In genomic region chr5:154985126-154985525, GRCh38 we compare ENCODE assay signal across 27 cellular contexts. TPM values are rescaled to one million over a fixed set of nuclear protein-coding genes. Genes with fewer than 3 reads are reported as not detected.
"Had no signal": no experiment of that assay in that cellular context is flagged by ENCODE, and none has a peak within 500 bp of the region (broad histone marks: within the 10 kb centered on the region; RNA-seq: fewer than 3 reads in every experiment).

No MANE protein-coding gene starts in this region.

- H3K27me3 ChIP-seq: body of pancreas, pancreas, right atrium auricular region had no signal

- FAIRE-seq: pancreas had no signal

- H2AFZ ChIP-seq: hepatocyte had no signal

- H3K36me3 Mint-ChIP-seq: activated CD4-positive, alpha-beta memory T cell treated with anti-CD3 and anti-CD28 coated beads for 36 hours; memory B cell; type B pancreatic cell had no signal

- H3K79me2 ChIP-seq: hepatocyte had no signal

- H3K9me3 ChIP-seq: body of pancreas, neutrophil, pancreas, psoas muscle, right atrium auricular region, thoracic aorta had no signal

- DNase-seq: activated CD4-positive, alpha-beta memory T cell treated with anti-CD3 and anti-CD28 coated beads for 36 hours; activated CD4-positive, alpha-beta T cell treated with anti-CD3 and anti-CD28 coated beads for 48 hours; activated CD4-positive, CD25-positive, alpha-beta regulatory T cell; activated effector memory CD4-positive, alpha-beta T cell treated with anti-CD3 and anti-CD28 coated beads, Interleukin-2, amount 50 U/mL, for 16 hours; activated T-cell treated with anti-CD3 and anti-CD28 coated beads for 4 hours; anterior cingulate cortex; body of pancreas; effector CD8-positive, alpha-beta T cell; foreskin melanocyte; pancreas; psoas muscle; stimulated activated CD4-positive, alpha-beta T cell treated with anti-CD3 and anti-CD28 coated beads, Interleukin-4, amount 100 ng/mL, for 24 hours; stimulated activated naive CD4-positive, alpha-beta T cell treated with Interleukin-2 at 50 U/mL for 16 hours; T-helper 17 cell had no signal

- H3K27ac Mint-ChIP-seq: activated CD4-positive, alpha-beta memory T cell treated with anti-CD3 and anti-CD28 coated beads for 36 hours; activated naive CD4-positive, alpha-beta T cell treated with anti-CD3 and anti-CD28 coated beads, Interleukin-2, amount 50 U/mL, for 24 hours; dendritic cell treated with granulocyte-macrophage colony-stimulating factor and Interleukin-4, amounts not matched to agents 40 ng/mL and 50 ng/mL, for 4 days; memory B cell; nephron; T-helper 17 cell; type B pancreatic cell had no signal

- H3K27ac ChIP-seq: body of pancreas, hepatocyte, neutrophil, pancreas, psoas muscle, right atrium auricular region, thoracic aorta had no signal

- H3K4me3 Mint-ChIP-seq: activated CD4-positive, alpha-beta memory T cell treated with anti-CD3 and anti-CD28 coated beads for 36 hours; activated naive CD4-positive, alpha-beta T cell treated with anti-CD3 and anti-CD28 coated beads, Interleukin-2, amount 50 U/mL, for 24 hours; dendritic cell treated with granulocyte-macrophage colony-stimulating factor and Interleukin-4, amounts not matched to agents 40 ng/mL and 50 ng/mL, for 4 days; memory B cell; nephron; T-helper 17 cell; type B pancreatic cell had no signal

- H3K4me1 ChIP-seq: body of pancreas, pancreas, psoas muscle, right atrium auricular region had no signal

- H3K4me3 ChIP-seq: body of pancreas, hepatocyte, pancreas, psoas muscle, right atrium auricular region, thoracic aorta had no signal

- H3K36me3 ChIP-seq: neutrophil, pancreas, right atrium auricular region, thoracic aorta had no signal

- H3K4me1 Mint-ChIP-seq: activated naive CD4-positive, alpha-beta T cell treated with anti-CD3 and anti-CD28 coated beads, Interleukin-2, amount 50 U/mL, for 24 hours; memory B cell; nephron; T-helper 17 cell had no signal

- ATAC-seq: body of pancreas, pancreas, psoas muscle, T-helper 17 cell had no signal

- H3K9me3 Mint-ChIP-seq: activated CD4-positive, alpha-beta memory T cell treated with anti-CD3 and anti-CD28 coated beads for 36 hours; activated naive CD4-positive, alpha-beta T cell treated with anti-CD3 and anti-CD28 coated beads, Interleukin-2, amount 50 U/mL, for 24 hours; dendritic cell treated with granulocyte-macrophage colony-stimulating factor and Interleukin-4, amounts not matched to agents 40 ng/mL and 50 ng/mL, for 4 days; memory B cell; type B pancreatic cell had no signal

- H3K4me2 ChIP-seq: hepatocyte had no signal

RNA-seq across cellular contexts. Expression of gene KIF4B, which starts 28.4 kb away (rescaled TPM):
- total RNA-seq: mononuclear cell, myocyte, pancreas, right atrium auricular region, T-helper 17 cell, thoracic aorta had no signal
- polyA plus RNA-seq: esophagus, liver, pancreas had no signal
